8 cellular contexts compared by ENCODE assay signal in the genomic region with DNA sequence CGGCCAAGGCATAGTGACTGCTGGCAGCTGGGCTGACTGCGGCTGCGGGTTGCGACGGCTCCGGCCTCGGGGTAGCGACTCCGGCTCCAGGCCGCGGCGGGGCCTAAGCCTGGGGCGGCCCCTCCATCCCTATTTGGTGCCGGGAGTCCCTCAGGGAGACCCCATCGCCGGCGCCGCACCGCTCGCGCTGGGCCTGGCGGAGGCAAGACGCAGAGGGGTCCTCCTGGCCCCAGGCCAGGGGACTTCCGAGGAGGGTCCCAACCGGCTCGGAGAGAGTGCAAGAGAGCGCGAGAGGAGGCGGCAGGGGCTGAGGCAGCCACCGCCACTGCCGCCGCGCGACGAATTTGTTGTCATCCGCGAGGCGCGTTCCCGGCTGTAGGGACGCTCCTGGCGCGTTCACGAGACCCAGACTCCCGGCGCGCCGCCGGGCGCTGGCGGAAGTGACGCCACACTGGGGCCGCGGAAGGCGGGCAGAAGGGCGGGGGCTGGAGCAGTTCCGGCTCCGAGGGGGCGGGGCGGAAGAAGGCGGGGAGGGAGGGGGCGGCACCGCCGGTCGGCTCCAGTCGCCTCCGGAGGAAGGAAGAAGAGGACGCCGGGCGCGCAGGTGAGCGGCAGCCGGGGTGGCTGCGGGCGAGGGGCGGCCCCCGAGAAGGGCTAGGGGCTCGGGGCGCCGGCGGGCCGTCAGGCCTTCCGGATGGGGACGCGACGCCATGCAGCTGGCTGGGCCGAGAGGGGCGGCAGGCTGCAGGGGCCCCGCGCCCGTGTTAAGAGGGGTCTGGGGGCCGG. TPM values are rescaled to one million over a fixed set of nuclear protein-coding genes. Genes with fewer than 3 reads are reported as not detected.
DNase-seq lines count a peak whose midpoint lies in the region; ATAC-seq and TF ChIP-seq lines count a peak whose summit lies in the region.

A gene with protein sequence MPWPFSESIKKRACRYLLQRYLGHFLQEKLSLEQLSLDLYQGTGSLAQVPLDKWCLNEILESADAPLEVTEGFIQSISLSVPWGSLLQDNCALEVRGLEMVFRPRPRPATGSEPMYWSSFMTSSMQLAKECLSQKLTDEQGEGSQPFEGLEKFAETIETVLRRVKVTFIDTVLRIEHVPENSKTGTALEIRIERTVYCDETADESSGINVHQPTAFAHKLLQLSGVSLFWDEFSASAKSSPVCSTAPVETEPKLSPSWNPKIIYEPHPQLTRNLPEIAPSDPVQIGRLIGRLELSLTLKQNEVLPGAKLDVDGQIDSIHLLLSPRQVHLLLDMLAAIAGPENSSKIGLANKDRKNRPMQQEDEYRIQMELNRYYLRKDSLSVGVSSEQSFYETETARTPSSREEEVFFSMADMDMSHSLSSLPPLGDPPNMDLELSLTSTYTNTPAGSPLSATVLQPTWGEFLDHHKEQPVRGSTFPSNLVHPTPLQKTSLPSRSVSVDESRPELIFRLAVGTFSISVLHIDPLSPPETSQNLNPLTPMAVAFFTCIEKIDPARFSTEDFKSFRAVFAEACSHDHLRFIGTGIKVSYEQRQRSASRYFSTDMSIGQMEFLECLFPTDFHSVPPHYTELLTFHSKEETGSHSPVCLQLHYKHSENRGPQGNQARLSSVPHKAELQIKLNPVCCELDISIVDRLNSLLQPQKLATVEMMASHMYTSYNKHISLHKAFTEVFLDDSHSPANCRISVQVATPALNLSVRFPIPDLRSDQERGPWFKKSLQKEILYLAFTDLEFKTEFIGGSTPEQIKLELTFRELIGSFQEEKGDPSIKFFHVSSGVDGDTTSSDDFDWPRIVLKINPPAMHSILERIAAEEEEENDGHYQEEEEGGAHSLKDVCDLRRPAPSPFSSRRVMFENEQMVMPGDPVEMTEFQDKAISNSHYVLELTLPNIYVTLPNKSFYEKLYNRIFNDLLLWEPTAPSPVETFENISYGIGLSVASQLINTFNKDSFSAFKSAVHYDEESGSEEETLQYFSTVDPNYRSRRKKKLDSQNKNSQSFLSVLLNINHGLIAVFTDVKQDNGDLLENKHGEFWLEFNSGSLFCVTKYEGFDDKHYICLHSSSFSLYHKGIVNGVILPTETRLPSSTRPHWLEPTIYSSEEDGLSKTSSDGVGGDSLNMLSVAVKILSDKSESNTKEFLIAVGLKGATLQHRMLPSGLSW (N-terminal part only) (minus strand): TSS at position 377 of the 786 bp plus-strand sequence. CDS start 365 bp downstream, at position 12.
GSKIP (plus strand) TSS at position 562 of the 786 bp plus-strand sequence. CDS start 18,722 bp downstream, outside the sequence.

- peak within 1 kb of the TSS; percentile 93 for H3K4me3 ChIP-seq in BJ (ENCODE audit: low read depth, low read length)

- H3K27me3 Mint-ChIP-seq in activated CD4-positive, alpha-beta T cell treated with anti-CD3 and anti-CD28 coated beads, Interleukin-2, amount 10 ng/mL, durations not matched to agents 7 days and 5 days: no peaks in the 10 kb centered on the region

- DNase-seq in BJ (ENCODE audit: low read depth) (peak; percentile 37), NCI-H69 (lab: John Stamatoyannopoulos, UW) (peak; percentile 98), cortex of kidney (lab: John Stamatoyannopoulos, UW) (peak; percentile 36), left lobe of liver (ENCODE audit: low spot score) (peak; percentile 97)
- DNase-seq in activated CD4-positive, alpha-beta T cell treated with anti-CD3 and anti-CD28 coated beads, Interleukin-2, amount 10 ng/mL, durations not matched to agents 7 days and 5 days: peak; percentile 96
- DNase-seq in stimulated activated CD4-positive, alpha-beta T cell treated with anti-CD3 and anti-CD28 coated beads, Interleukin-2, amount 100 ng/mL, for 24 hours: peak; percentile 97 to 98

- H3K27ac Mint-ChIP-seq in activated CD4-positive, alpha-beta T cell treated with anti-CD3 and anti-CD28 coated beads, Interleukin-2, amount 10 ng/mL, durations not matched to agents 7 days and 5 days: peak within 1 kb of the TSS; percentile 91

- peaks cover 4% of the 10 kb centered on the region for H3K36me3 Mint-ChIP-seq in activated CD4-positive, alpha-beta T cell treated with anti-CD3 and anti-CD28 coated beads, Interleukin-2, amount 10 ng/mL, durations not matched to agents 7 days and 5 days (ENCODE audit: low read depth)

- peak within 1 kb of the TSS; percentile 79 for H3K4me3 Mint-ChIP-seq in activated CD4-positive, alpha-beta T cell treated with anti-CD3 and anti-CD28 coated beads, Interleukin-2, amount 10 ng/mL, durations not matched to agents 7 days and 5 days

- POLR2A ChIA-PET in BJ (lab: Charles Lee): no interaction called here
- POLR2A ChIA-PET in activated CD4-positive, alpha-beta T cell treated with anti-CD3 and anti-CD28 coated beads, Interleukin-2, amount 10 ng/mL, durations not matched to agents 7 days and 5 days (lab: Charles Lee): no interaction called here

- TF ChIP-seq CTCF in BJ (IDR thresholded peaks at IDR 0.05; ENCODE audit: insufficient read depth, low read depth, low read length): no peak

- H3K9me3 Mint-ChIP-seq in activated CD4-positive, alpha-beta T cell treated with anti-CD3 and anti-CD28 coated beads, Interleukin-2, amount 10 ng/mL, durations not matched to agents 7 days and 5 days: no peaks in the 10 kb centered on the region

- peak; percentile 83 for ATAC-seq in GM19324 (IDR thresholded peaks at IDR 0.05; ENCODE audit: low FRiP score, unreplicated experiment)
- ATAC-seq in HG03460 (IDR thresholded peaks at IDR 0.05; ENCODE audit: unreplicated experiment): peak; percentile 72
- ATAC-seq in left lobe of liver: peak; percentile 91

- CTCF ChIA-PET in BJ (lab: Yijun Ruan, JAX): interaction anchor here (1.0 to 1.3 kb wide), 2 partner anchors 17 to 18 kb away, joined by 3 to 4 read pairs; no protein-coding TSS in a partner anchor
- CTCF ChIA-PET in activated CD4-positive, alpha-beta T cell treated with anti-CD3 and anti-CD28 coated beads, Interleukin-2, amount 10 ng/mL, durations not matched to agents 7 days and 5 days (lab: Charles Lee): interaction anchor here (0.5 kb wide), 1 partner anchor 22 kb away, joined by 3 read pairs; no protein-coding TSS in a partner anchor

- H3K27me3 ChIP-seq in BJ (ENCODE audit: control insufficient read depth, insufficient read depth, low read length): no peaks in the 10 kb centered on the region

- H3K4me1 Mint-ChIP-seq in activated CD4-positive, alpha-beta T cell treated with anti-CD3 and anti-CD28 coated beads, Interleukin-2, amount 10 ng/mL, durations not matched to agents 7 days and 5 days: peaks cover 42% of the 10 kb centered on the region

- H3K36me3 ChIP-seq in BJ (ENCODE audit: control insufficient read depth, insufficient read depth, low read length): no peaks in the 10 kb centered on the region

RNA-seq across cellular contexts. Expression of the first gene that starts in this region (rescaled TPM):
- polyA plus RNA-seq in BJ (2011; rRNA removed): 11.6 and 17.1 TPM in 2 replicates
- polyA minus RNA-seq in BJ (2011; rRNA and poly(A)+ RNA removed): 18.4 and 21.2 TPM in 2 replicates
- total RNA-seq in activated CD4-positive, alpha-beta T cell treated with anti-CD3 and anti-CD28 coated beads, Interleukin-2, amount 10 ng/mL, durations not matched to agents 7 days and 5 days: 10 to 100 TPM; 17.2 to 18.9 TPM
- total RNA-seq in left lobe of liver: 15.6 TPM

RNA-seq across cellular contexts. Expression of gene GSKIP, which starts in this region (rescaled TPM):
- polyA plus RNA-seq in BJ (2011; rRNA removed): 14.7 and 29.9 TPM in 2 replicates
- 5.4 and 8.2 TPM in 2 replicates for polyA minus RNA-seq in BJ (2011; rRNA and poly(A)+ RNA removed)
- 10 to 100 TPM; 17.3 to 23.9 TPM for total RNA-seq in activated CD4-positive, alpha-beta T cell treated with anti-CD3 and anti-CD28 coated beads, Interleukin-2, amount 10 ng/mL, durations not matched to agents 7 days and 5 days
- 12.7 TPM for total RNA-seq in left lobe of liver

Comparison
In these comparisons a context has a peak if more than half of its experiments do, and no peak if none do; other contexts are left out.
1. Peak in every context shown above with its lines: DNase-seq, ATAC-seq and H3K4me3 ChIP-seq.
2. DNase-seq: peak in every context shown above with its lines; median percentile 98 in NCI-H69; 98 in stimulated activated CD4-positive, alpha-beta T cell treated with anti-CD3 and anti-CD28 coated beads, Interleukin-2, amount 100 ng/mL, for 24 hours; 97 in left lobe of liver; 96 in activated CD4-positive, alpha-beta T cell treated with anti-CD3 and anti-CD28 coated beads, Interleukin-2, amount 10 ng/mL, durations not matched to agents 7 days and 5 days; 37 in BJ; 36 in cortex of kidney.